In genomic region chr5:112312295-112312694, GRCh38 we compare ENCODE assay signal across 26 cellular contexts.
"Had no signal": no experiment of that assay in that cellular context is flagged by ENCODE, and none has a peak within 500 bp of the region (broad histone marks: within the 10 kb centered on the region; RNA-seq: fewer than 3 reads in every experiment).

No MANE protein-coding gene starts in this region.

- H3K4me1 ChIP-seq: ascending aorta, SJCRH30 had no signal

- H3K9me3 ChIP-seq: ascending aorta, SJCRH30 had no signal

- H3K36me3 ChIP-seq: ascending aorta, cardiac muscle cell, SJCRH30, WERI-Rb-1 had no signal

- H3K27ac ChIP-seq: ascending aorta, cardiac muscle cell, coronary artery, SJCRH30, SK-N-MC, WERI-Rb-1 had no signal

- H3K4me3 ChIP-seq: ascending aorta, cardiac muscle cell, coronary artery, SJCRH30, SK-N-MC had no signal

- H3K27me3 ChIP-seq: ascending aorta, cardiac muscle cell, SJCRH30 had no signal

- DNase-seq: activated CD4-positive, alpha-beta memory T cell treated with anti-CD3 and anti-CD28 coated beads, Interleukin-2, amount 10 ng/mL, durations not matched to agents 7 days and 5 days; activated CD4-positive, alpha-beta T cell treated with anti-CD3 and anti-CD28 coated beads for 1 hour; activated CD4-positive, alpha-beta T cell treated with anti-CD3 and anti-CD28 coated beads for 48 hours; activated CD4-positive, CD25-positive, alpha-beta regulatory T cell; activated CD8-positive, alpha-beta memory T cell treated with anti-CD3 and anti-CD28 coated beads for 24 hours; activated CD8-positive, alpha-beta memory T cell treated with anti-CD3 and anti-CD28 coated beads, Interleukin-2, amount 10 ng/mL, durations not matched to agents 7 days and 5 days; activated CD8-positive, alpha-beta memory T cell treated with anti-CD3 and anti-CD28 coated beads, Interleukin-2, amount 50 U/mL, for 48 hours; activated effector memory CD4-positive, alpha-beta T cell treated with anti-CD3 and anti-CD28 coated beads, Interleukin-2, amount 50 U/mL, for 16 hours; activated naive CD4-positive, alpha-beta T cell treated with Interleukin-2 at 50 U/mL for 16 hours; activated naive CD8-positive, alpha-beta T cell treated with anti-CD3 and anti-CD28 coated beads, Interleukin-2, amount 10 ng/mL, durations not matched to agents 7 days and 5 days; activated T-cell treated with anti-CD3 and anti-CD28 coated beads, Interleukin-2, amount 50 U/mL, for 48 hours; amygdala; Karpas-422; NCI-H1436 treated with DMSO at 0.1 percent for 48 hours; NCI-H1694 treated with DMSO at 0.1 percent for 48 hours; NCI-H345; NCI-H510A; NCI-H526; NCI-H774; SJCRH30; T1000; WERI-Rb-1 had no signal
